In genomic region chr22:20809538-20810185, GRCh38 we compare ENCODE assay signal across 25 cellular contexts. TPM values are rescaled to one million over a fixed set of nuclear protein-coding genes. Genes with fewer than 3 reads are reported as not detected.
"Had no signal": no experiment of that assay in that cellular context is flagged by ENCODE, and none has a peak within 500 bp of the region (broad histone marks: within the 10 kb centered on the region; RNA-seq: fewer than 3 reads in every experiment).

No MANE protein-coding gene starts in this region.

- ATAC-seq: gastrocnemius medialis, pancreas, upper lobe of right lung had no signal

- H3K4me3 Mint-ChIP-seq: activated naive CD8-positive, alpha-beta T cell treated with anti-CD3 and anti-CD28 coated beads, Interleukin-2, amount 10 ng/mL, durations not matched to agents 7 days and 5 days; activated T-cell treated with anti-CD3 and anti-CD28 coated beads, Interleukin-2, amount 50 U/mL, for 72 hours; stimulated activated naive B cell treated with anti-CD40 and anti-IgM and Interleukin-4, amounts not matched to agents 10 μg/mL and 1 μg/mL and 100 μg/mL, for 72 hours; T-helper 1 cell treated with Interleukin-12 subunit alpha and Interleukin-12 subunit beta and Interleukin-4 antibody, amounts not matched to agents 30 μg/mL and 1 μg/mL, for 36 hours had no signal

- H3K27me3 ChIP-seq: colonic mucosa, gastrocnemius medialis, pancreas, sigmoid colon, stomach, tibial artery, upper lobe of right lung had no signal

- H3K27ac Mint-ChIP-seq: activated T-cell treated with anti-CD3 and anti-CD28 coated beads, Interleukin-2, amount 50 U/mL, for 72 hours; T-helper 1 cell treated with Interleukin-12 subunit alpha and Interleukin-12 subunit beta and Interleukin-4 antibody, amounts not matched to agents 30 μg/mL and 1 μg/mL, for 36 hours had no signal

- H3K9me3 Mint-ChIP-seq: activated naive CD8-positive, alpha-beta T cell treated with anti-CD3 and anti-CD28 coated beads, Interleukin-2, amount 10 ng/mL, durations not matched to agents 7 days and 5 days; activated T-cell treated with anti-CD3 and anti-CD28 coated beads, Interleukin-2, amount 50 U/mL, for 72 hours; stimulated activated naive B cell treated with anti-CD40 and anti-IgM and Interleukin-4, amounts not matched to agents 10 μg/mL and 1 μg/mL and 100 μg/mL, for 72 hours; T-helper 1 cell treated with Interleukin-12 subunit alpha and Interleukin-12 subunit beta and Interleukin-4 antibody, amounts not matched to agents 30 μg/mL and 1 μg/mL, for 36 hours had no signal

- H3K9me3 ChIP-seq: colonic mucosa, gastrocnemius medialis, left ventricle myocardium inferior, pancreas, prostate gland, sigmoid colon, stomach, tibial artery, upper lobe of right lung had no signal

- H3K27me3 Mint-ChIP-seq: activated naive CD8-positive, alpha-beta T cell treated with anti-CD3 and anti-CD28 coated beads, Interleukin-2, amount 10 ng/mL, durations not matched to agents 7 days and 5 days; stimulated activated naive B cell treated with anti-CD40 and anti-IgM and Interleukin-4, amounts not matched to agents 10 μg/mL and 1 μg/mL and 100 μg/mL, for 72 hours had no signal

- H3K27ac ChIP-seq: colonic mucosa, epithelial cell of prostate, gastrocnemius medialis, left ventricle myocardium inferior, pancreas, prostate gland, sigmoid colon, stomach, tibial artery, upper lobe of right lung had no signal

- DNase-seq: activated CD4-positive, alpha-beta T cell treated with anti-CD3 and anti-CD28 coated beads, Interleukin-2, amount 50 U/mL, for 1 hour; activated CD4-positive, CD25-positive, alpha-beta regulatory T cell treated with anti-CD3 and anti-CD28 coated beads, Interleukin-2, amount 50 U/mL, for 72 hours; activated naive CD4-positive, alpha-beta T cell treated with Interleukin-2 at 50 U/mL for 16 hours; activated naive CD8-positive, alpha-beta T cell treated with anti-CD3 and anti-CD28 coated beads, Interleukin-2, amount 10 ng/mL, durations not matched to agents 7 days and 5 days; activated T-cell treated with anti-CD3 and anti-CD28 coated beads for 4 hours; activated T-cell treated with anti-CD3 and anti-CD28 coated beads, Interleukin-2, amount 50 U/mL, for 72 hours; amniotic stem cell; colonic mucosa; gastrocnemius medialis; glutamatergic neuron; left ventricle myocardium inferior; retina; sigmoid colon; small intestine; stomach; SW 1271; T1000; upper lobe of right lung had no signal

- H3K4me3 ChIP-seq: colonic mucosa, gastrocnemius medialis, left ventricle myocardium inferior, lung, pancreas, prostate gland, sigmoid colon, stomach, tibial artery, upper lobe of right lung had no signal

- H3K4me1 ChIP-seq: colonic mucosa, gastrocnemius medialis, left ventricle myocardium inferior, pancreas, prostate gland, stomach, tibial artery, upper lobe of right lung had no signal

RNA-seq across cellular contexts. Expression of gene SERPIND1, which starts 35.7 kb away (rescaled TPM):
- total RNA-seq: activated naive CD8-positive, alpha-beta T cell treated with anti-CD3 and anti-CD28 coated beads, Interleukin-2, amount 10 ng/mL, durations not matched to agents 7 days and 5 days; activated T-cell treated with anti-CD3 and anti-CD28 coated beads, Interleukin-2, amount 50 U/mL, for 72 hours; prostate gland; sigmoid colon had no signal
